In the genomic region with DNA sequence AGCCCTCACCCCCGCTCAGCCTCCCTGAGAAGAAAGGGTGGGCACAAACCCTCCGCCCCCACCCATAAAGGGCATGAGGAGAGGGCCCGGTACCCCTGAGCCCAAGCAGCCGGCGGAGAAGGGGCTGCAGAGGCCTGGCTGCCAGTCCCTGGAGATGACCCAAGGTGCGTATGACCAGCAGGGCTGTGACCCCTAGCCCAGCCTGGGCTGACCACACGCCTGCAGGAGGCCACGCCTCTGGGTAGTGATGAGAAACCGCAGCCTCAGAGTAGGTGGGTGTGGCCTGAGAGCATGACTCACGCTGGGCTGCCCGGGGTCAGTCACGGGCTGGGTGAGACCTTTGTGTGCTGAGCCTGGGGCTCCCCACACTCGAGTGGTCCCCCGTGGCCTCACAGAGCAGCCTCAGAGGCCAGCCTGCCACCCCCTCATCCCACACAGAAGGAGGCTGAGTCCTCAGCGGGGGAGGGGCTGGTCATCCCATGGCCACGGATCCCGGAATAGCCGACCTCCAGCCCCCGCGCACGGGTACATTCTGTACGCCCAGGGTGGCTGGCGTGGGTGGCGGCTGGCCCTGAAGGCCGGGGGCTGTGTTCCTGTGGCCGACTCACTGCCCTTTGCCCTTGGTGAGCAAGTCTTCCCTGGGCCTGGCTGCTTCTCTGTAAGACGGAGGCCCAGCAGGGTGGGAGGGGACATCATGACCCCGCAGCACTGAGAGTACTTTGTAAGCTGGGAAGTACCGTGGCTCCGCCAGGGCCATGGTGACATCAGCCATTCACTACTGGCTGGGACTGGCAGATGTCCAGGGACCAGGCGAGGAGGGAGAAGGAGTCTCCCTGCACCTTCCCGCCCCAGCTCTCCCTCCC, we compare ENCODE assay signal across 8 cellular contexts.
DNase-seq lines count a peak whose midpoint lies in the region; ATAC-seq and TF ChIP-seq lines count a peak whose summit lies in the region.

No MANE protein-coding gene starts in this region.

- no peaks in the 10 kb centered on the region for H4K20me1 ChIP-seq in smooth muscle cell (ENCODE audit: low read depth)

- H3K4me3 ChIP-seq in smooth muscle cell = peak overlapping the region; percentile 25

- WGBS in smooth muscle cell (ENCODE audit: low lambda C conversion rate) = 35% methylated on average over 32 of the region's 32 CpGs

- peak overlapping the region; percentile 59 for H2AFZ ChIP-seq in smooth muscle cell (ENCODE audit: low read depth)

- H3K27me3 ChIP-seq in smooth muscle cell (ENCODE audit: low read depth) = no peaks in the 10 kb centered on the region

- H3F3A ChIP-seq in smooth muscle cell (ENCODE audit: low read depth) = no peaks in the 10 kb centered on the region

- H3K4me1 ChIP-seq in smooth muscle cell (ENCODE audit: low read depth) = peaks cover 7% of the 10 kb centered on the region

- H3K36me3 ChIP-seq in smooth muscle cell (ENCODE audit: low read depth) = no peaks in the 10 kb centered on the region

- TF ChIP-seq CTCF in smooth muscle cell (IDR thresholded peaks at IDR 0.05; ENCODE audit: borderline replicate concordance, insufficient read depth, poor library complexity, severe bottlenecking) = no peak

- H3K27ac ChIP-seq in caudate nucleus (ENCODE audit: low read depth, low read length) (peak overlapping the region; percentile 93), smooth muscle cell (ENCODE audit: low read depth) (peak overlapping the region; percentile 87)

- DNase-seq in GM03348 (ENCODE audit: low spot score) (peak; percentile 89), NCI-H69 (lab: John Stamatoyannopoulos, UW) (peak; percentile 11), caudate nucleus (lab: John Stamatoyannopoulos, UW) (peak in 59 of 61 donors; percentile 59 to 97 (median 86)), kidney tubule cell (ENCODE audit: low spot score) (peak; percentile 95), smooth muscle cell (lab: John Stamatoyannopoulos, UW; ENCODE audit: unreplicated experiment) (peak; percentile 64), activated T-cell treated with anti-CD3 and anti-CD28 coated beads for 4 hours (no peak)

- no peaks in the 10 kb centered on the region for H3K79me2 ChIP-seq in smooth muscle cell (ENCODE audit: low read depth)

- H3K9ac ChIP-seq in smooth muscle cell (ENCODE audit: low read depth) = peak overlapping the region; percentile 85

- H3K9me3 ChIP-seq in smooth muscle cell (replicated peaks; ENCODE audit: low read depth) = no peaks in the 10 kb centered on the region

- ATAC-seq in HG03520 (IDR thresholded peaks at IDR 0.05; ENCODE audit: unreplicated experiment) = no peak
- no peak for ATAC-seq in HG03135 (IDR thresholded peaks at IDR 0.05; ENCODE audit: unreplicated experiment)

- H3K4me2 ChIP-seq in smooth muscle cell = peak overlapping the region; percentile 84
